16 cellular contexts compared by ENCODE assay signal in genomic region chr16:66953462-66954096, GRCh38. TPM values are rescaled to one million over a fixed set of nuclear protein-coding genes. Genes with fewer than 3 reads are reported as not detected.
DNase-seq lines count a peak whose midpoint lies in the region; ATAC-seq and TF ChIP-seq lines count a peak whose summit lies in the region.
"Had no signal": no experiment of that assay in that cellular context is flagged by ENCODE, and none has a peak within 500 bp of the region (broad histone marks: within the 10 kb centered on the region; RNA-seq: fewer than 3 reads in every experiment).

No MANE protein-coding gene starts in this region.

- peaks cover 5% of the 10 kb centered on the region for H3F3A ChIP-seq in SK-N-SH (replicated peaks; ENCODE audit: insufficient read depth)

- H3K9me2 ChIP-seq in SK-N-SH, result no peaks in the 10 kb centered on the region
- H3K9me2 ChIP-seq in hepatocyte (replicated peaks; ENCODE audit: insufficient read depth), result no peaks in the 10 kb centered on the region

- DNase-seq in MCF 10A (ENCODE audit: unreplicated experiment) (peak; percentile 69), breast epithelium (ENCODE audit: low spot score in 2 of 2) (no peak), SK-N-SH (no peak), hepatocyte (ENCODE audit: low spot score) (peak; percentile 72), transverse colon (peak; percentile 83), tibial artery (no peak), BE2C (no peak)
- DNase-seq: GOT3, spleen had no signal

- H3K79me2 ChIP-seq in SK-N-SH (ENCODE audit: insufficient read depth) (no peaks in the 10 kb centered on the region), hepatocyte (no peaks in the 10 kb centered on the region)

- H3K27me3 Mint-ChIP-seq in MCF 10A (ENCODE audit: insufficient read depth, unreplicated experiment), result no peaks in the 10 kb centered on the region

- no TSS peak for BruUV-seq in MCF 10A (replicated peaks; lab: Mats Ljungman, UMichigan)

- H3K36me3 Mint-ChIP-seq in MCF 10A (ENCODE audit: insufficient read depth, unreplicated experiment), result no peaks in the 10 kb centered on the region

- peak overlapping the region; percentile 70 for H3K27ac Mint-ChIP-seq in MCF 10A (ENCODE audit: low read depth, unreplicated experiment)
- H3K27ac Mint-ChIP-seq: activated CD4-positive, alpha-beta T cell treated with anti-CD3 and anti-CD28 coated beads, Interleukin-2, amount 10 ng/mL, durations not matched to agents 24 days and 14 days; effector memory CD8-positive, alpha-beta T cell had no signal

- peaks cover 0 to 8% of the 10 kb centered on the region in 2 donors for H3K27me3 ChIP-seq in breast epithelium
- H3K27me3 ChIP-seq in SK-N-SH (ENCODE audit: insufficient read depth), result no peaks in the 10 kb centered on the region
- peaks cover 8% of the 10 kb centered on the region for H3K27me3 ChIP-seq in hepatocyte
- peaks cover 13% of the 10 kb centered on the region for H3K27me3 ChIP-seq in transverse colon
- peaks cover 0 to 5% of the 10 kb centered on the region in 2 donors for H3K27me3 ChIP-seq in tibial artery
- H3K27me3 ChIP-seq in BE2C, result no peaks in the 10 kb centered on the region

- no peak overlapping the region for H3K27ac ChIP-seq in breast epithelium
- no peak overlapping the region for H3K27ac ChIP-seq in SK-N-SH (ENCODE audit: low read depth in 2 of 2, low read length in 1 of 2)
- peak overlapping the region; percentile 95 for H3K27ac ChIP-seq in hepatocyte
- peak overlapping the region; percentile 71 to 83 (median 80) for H3K27ac ChIP-seq in transverse colon
- H3K27ac ChIP-seq in tibial artery, result no peak overlapping the region
- H3K27ac ChIP-seq: left ventricle myocardium inferior, spleen had no signal

- TF ChIP-seq EP300 in SK-N-SH (IDR thresholded peaks at IDR 0.05; ENCODE audit: borderline replicate concordance in 1 of 2, low read depth in 1 of 2, low read length in 1 of 2), result no peak
- no peak for TF ChIP-seq EP300 in transverse colon (IDR thresholded peaks at IDR 0.05; ENCODE audit: low read depth)

- H3K36me3 ChIP-seq in breast epithelium (no peaks in the 10 kb centered on the region), SK-N-SH (replicated peaks in 1 of 2; ENCODE audit: control insufficient read depth in 1 of 2, insufficient read depth in 2 of 2, low read length in 1 of 2) (no peaks in the 10 kb centered on the region), hepatocyte (replicated peaks; ENCODE audit: insufficient read depth, low read depth) (no peaks in the 10 kb centered on the region), transverse colon (no peaks in the 10 kb centered on the region), tibial artery (no peaks in the 10 kb centered on the region), BE2C (no peaks in the 10 kb centered on the region)
- H3K36me3 ChIP-seq: left ventricle myocardium inferior, spleen had no signal

- CTCF ChIA-PET in MCF 10A (lab: Yijun Ruan, JAX), result interaction anchor here (0.5 to 3.5 kb wide), 23 partner anchors 8 to 560 kb away, joined by 3 to 37 read pairs (median 4); partner anchors contain the start of genes CES3 and ELMO3
- CTCF ChIA-PET in SK-N-SH (lab: Yijun Ruan, JAX), result interaction anchor here (0.5 to 6.2 kb wide), 55 partner anchors 7 to 329 kb away, joined by 3 to 81 read pairs (median 5); partner anchors contain the start of genes B3GNT9, CES3, CIAO2B and FBXL8

- no peak for ATAC-seq in GM18861 (IDR thresholded peaks at IDR 0.05; ENCODE audit: unreplicated experiment)

- H3K4me3 ChIP-seq in breast epithelium (no peak overlapping the region), SK-N-SH (ENCODE audit: low read depth in 2 of 2, low read length in 1 of 2) (no peak overlapping the region; a peak in 1 of 4 replicates), hepatocyte (no peak overlapping the region), transverse colon (peak overlapping the region in 1 of 4 donors; percentile 8), tibial artery (no peak overlapping the region), BE2C (ENCODE audit: low read depth, low read length) (no peak overlapping the region)
- H3K4me3 ChIP-seq: left ventricle myocardium inferior, spleen had no signal

- H2AFZ ChIP-seq in SK-N-SH (ENCODE audit: low read depth) (peak overlapping the region; percentile 75), hepatocyte (no peak overlapping the region)

- 51% methylated on average over 8 of the region's 10 CpGs for WGBS in SK-N-SH (ENCODE audit: low lambda C conversion rate)
- 69% methylated on average over 10 of the region's 10 CpGs for WGBS in hepatocyte (ENCODE audit: low lambda C conversion rate, missing lambda C conversion rate)
- WGBS in transverse colon (ENCODE audit: low coverage in 1 of 2), 2 donors, result 49 to 55% methylated on average over 4 to 10 of the region's 10 CpGs

- H3K4me2 ChIP-seq in SK-N-SH (no peak overlapping the region), hepatocyte (peak overlapping the region; percentile 49)

- peak overlapping the region; percentile 51 for H3K4me3 Mint-ChIP-seq in MCF 10A (ENCODE audit: unreplicated experiment)
- H3K4me3 Mint-ChIP-seq: activated CD4-positive, alpha-beta T cell treated with anti-CD3 and anti-CD28 coated beads, Interleukin-2, amount 10 ng/mL, durations not matched to agents 24 days and 14 days; activated T-cell treated with anti-CD3 and anti-CD28 coated beads, Interleukin-2, amount 50 U/mL, for 72 hours; effector memory CD8-positive, alpha-beta T cell had no signal

- no peaks in the 10 kb centered on the region for H3K4me1 ChIP-seq in breast epithelium
- H3K4me1 ChIP-seq in SK-N-SH (ENCODE audit: control insufficient read depth in 1 of 2, insufficient read depth in 2 of 2, low read depth in 1 of 2, low read length in 1 of 2), result no peaks in the 10 kb centered on the region; a peak in 1 of 4 replicates
- H3K4me1 ChIP-seq in hepatocyte (ENCODE audit: insufficient read depth), result peaks cover 38% of the 10 kb centered on the region
- H3K4me1 ChIP-seq in transverse colon, result peaks cover 5 to 62% (median 34%) of the 10 kb centered on the region in 4 donors
- peaks cover 0 to 8% (median 6%) of the 10 kb centered on the region in 4 donors for H3K4me1 ChIP-seq in tibial artery
- no peaks in the 10 kb centered on the region for H3K4me1 ChIP-seq in BE2C

- TF ChIP-seq CTCF in MCF 10A (IDR thresholded peaks at IDR 0.05; ENCODE audit: unreplicated experiment) (no peak), breast epithelium (IDR thresholded peaks at IDR 0.05) (no peak), SK-N-SH (IDR thresholded peaks at IDR 0.05) (no peak), hepatocyte (IDR thresholded peaks at IDR 0.05; ENCODE audit: poor library complexity) (no peak), transverse colon (IDR thresholded peaks at IDR 0.05) (no peak), tibial artery (IDR thresholded peaks at IDR 0.05) (no peak), BE2C (IDR thresholded peaks at IDR 0.05; ENCODE audit: low read depth, low read length) (no peak)

- intact Hi-C loops in MCF 10A (cut with micrococcal nuclease) (loop anchor here (1.0 to 10.0 kb wide), 4 partner anchors 24 to 232 kb away; no protein-coding TSS in a partner anchor), breast epithelium (cut with DNase I; ENCODE audit: low total_unique reads) (no loop called here), transverse colon (cut with DNase I; ENCODE audit: low total_unique reads) (no loop called here), tibial artery (cut with DNase I; ENCODE audit: low total_unique reads) (no loop called here)

- TF ChIP-seq POLR2A in breast epithelium (IDR thresholded peaks at IDR 0.05) (no peak), transverse colon (IDR thresholded peaks at IDR 0.05) (peak; percentile 60)

- POLR2A ChIA-PET in MCF 10A (lab: Yijun Ruan, JAX) (interaction anchor here (0.6 to 3.1 kb wide), 7 partner anchors 43 to 254 kb away, joined by 3 to 10 read pairs (median 4); partner anchors contain the start of genes FBXL8 and TRADD), SK-N-SH (lab: Yijun Ruan, JAX) (no interaction called here)

- H3K9me3 ChIP-seq in breast epithelium (no peaks in the 10 kb centered on the region), SK-N-SH (no peaks in the 10 kb centered on the region; the same call in 1 of the 2 replicates), hepatocyte (ENCODE audit: low read depth) (no peaks in the 10 kb centered on the region), transverse colon (no peaks in the 10 kb centered on the region), tibial artery (no peaks in the 10 kb centered on the region), BE2C (no peaks in the 10 kb centered on the region)

- in situ Hi-C loops in transverse colon (cut with MboI; ENCODE audit: low pct_ligation_motif_present in 1 of 4, low pct_unique_long_range_greater_than_20kb in 1 of 4, low sequenced_read_pairs in 3 of 4), result loop anchor here in 2 of 4 donors (25.0 kb wide), 2 partner anchors 209 to 434 kb away; partner anchors contain the start of genes B3GNT9 (in 1 of the 2), FBXL8 (in 1 of the 2), HSF4 (in 1 of the 2) and NOL3 (in 1 of the 2)

- no peak for TF ChIP-seq RAD21 in SK-N-SH (IDR thresholded peaks at IDR 0.05; ENCODE audit: low read length)

- H4K20me1 ChIP-seq in SK-N-SH (ENCODE audit: insufficient read depth), result no peaks in the 10 kb centered on the region
- no peaks in the 10 kb centered on the region for H4K20me1 ChIP-seq in hepatocyte (ENCODE audit: insufficient read depth, poor library complexity, severe bottlenecking)

- no peaks in the 10 kb centered on the region for H3K9me3 Mint-ChIP-seq in MCF 10A (ENCODE audit: unreplicated experiment)
- H3K9me3 Mint-ChIP-seq: activated CD4-positive, alpha-beta T cell treated with anti-CD3 and anti-CD28 coated beads, Interleukin-2, amount 10 ng/mL, durations not matched to agents 24 days and 14 days; effector memory CD8-positive, alpha-beta T cell had no signal

- peaks cover 18% of the 10 kb centered on the region for H3K4me1 Mint-ChIP-seq in MCF 10A (ENCODE audit: insufficient read depth, unreplicated experiment)

- H3K9ac ChIP-seq in SK-N-SH, result no peak overlapping the region

RNA-seq across cellular contexts. Expression of gene CES3, which starts 7.5 kb away (rescaled TPM):
- total RNA-seq in MCF 10A (2022), result 0.52 and 0.65 TPM in 2 replicates
- 1 to 10 TPM in 2 of 3 donors, under 1 TPM in 1; 0.29 to 5.9 (median 2.1) TPM for total RNA-seq in breast epithelium
- 1.4 and 1.8 TPM in 2 replicates for polyA plus RNA-seq in SK-N-SH (2012; rRNA removed)
- polyA plus RNA-seq in SK-N-SH (2012; cell fraction: cytosol; rRNA removed), result 0.32 and 0.37 TPM in 2 replicates
- polyA plus RNA-seq in SK-N-SH (2012; cell fraction: nucleus; rRNA removed), result 12.0 and 13.8 TPM in 2 replicates
- total RNA-seq in hepatocyte, result 1.2 and 1.7 TPM in 2 replicates
- polyA plus RNA-seq in hepatocyte, result 3.4 and 3.8 TPM in 2 replicates
- total RNA-seq in transverse colon, result 100 to 1,000 TPM; 247 to 616 (median 291) TPM
- polyA plus RNA-seq in BE2C (2012; ENCODE audit: insufficient read depth, insufficient read length, low read depth), result 9.2 TPM
- total RNA-seq: urinary bladder had no signal

RNA-seq across cellular contexts. Expression of gene CES2, which starts 18.3 kb away (rescaled TPM):
- total RNA-seq in MCF 10A (2022), result 65.7 and 68.7 TPM in 2 replicates
- total RNA-seq in breast epithelium, result 10 to 100 TPM; 25.9 to 33.1 (median 31.9) TPM
- polyA plus RNA-seq in SK-N-SH (2012; rRNA removed), result 33.1 and 37.8 TPM in 2 replicates
- polyA plus RNA-seq in SK-N-SH (2012; cell fraction: cytosol; rRNA removed), result 17.4 and 23.3 TPM in 2 replicates
- polyA plus RNA-seq in SK-N-SH (2012; cell fraction: nucleus; rRNA removed), result 49.6 and 54.5 TPM in 2 replicates
- total RNA-seq in hepatocyte, result 52.6 and 52.8 TPM in 2 replicates
- polyA plus RNA-seq in hepatocyte, result 67.7 and 72.8 TPM in 2 replicates
- total RNA-seq in transverse colon, result 1,000 to 10,000 TPM in 2 of 4 donors, 100 to 1,000 TPM in 2; 462 to 1,338 (median 921) TPM
- 49.5 TPM for polyA plus RNA-seq in BE2C (2012; ENCODE audit: insufficient read depth, insufficient read length, low read depth)

RNA-seq across cellular contexts. Expression of gene CIAO2B, which starts 19.4 kb away (rescaled TPM):
- total RNA-seq in MCF 10A (2022), result 133 and 159 TPM in 2 replicates
- 10 to 100 TPM; 45.7 to 77.3 (median 65.4) TPM for total RNA-seq in breast epithelium
- polyA plus RNA-seq in SK-N-SH (2012; rRNA removed), result 577 and 665 TPM in 2 replicates
- polyA plus RNA-seq in SK-N-SH (2012; cell fraction: cytosol; rRNA removed), result 393 and 468 TPM in 2 replicates
- 306 and 310 TPM in 2 replicates for polyA plus RNA-seq in SK-N-SH (2012; cell fraction: nucleus; rRNA removed)
- 106 and 131 TPM in 2 replicates for total RNA-seq in hepatocyte
- polyA plus RNA-seq in hepatocyte, result 147 and 154 TPM in 2 replicates
- 10 to 100 TPM; 15.3 to 93.8 (median 51.6) TPM for total RNA-seq in transverse colon
- polyA plus RNA-seq in BE2C (2012; ENCODE audit: insufficient read depth, insufficient read length, low read depth), result 878 TPM

RNA-seq across cellular contexts. Expression of gene RRAD, which starts 28.2 kb away (rescaled TPM):
- total RNA-seq in MCF 10A (2022) (0.29 TPM in 1 of 2 replicates, not detected in the other), breast epithelium (10 to 100 TPM in 1 of 3 donors, 1 to 10 TPM in 2; 7.7 to 11.1 (median 8.0) TPM), hepatocyte (8.2 and 8.8 TPM in 2 replicates), transverse colon (10 to 100 TPM in 1 of 4 donors, 1 to 10 TPM in 2, not detected in 1; 3.5 to 15.3 (median 4.2) TPM)
- polyA plus RNA-seq in SK-N-SH (2012; rRNA removed) (9.3 and 11.7 TPM in 2 replicates), hepatocyte (16.3 and 27.6 TPM in 2 replicates)
- 3.5 and 5.2 TPM in 2 replicates for polyA plus RNA-seq in SK-N-SH (2012; cell fraction: cytosol; rRNA removed)
- polyA plus RNA-seq in SK-N-SH (2012; cell fraction: nucleus; rRNA removed), result 16.5 and 22.1 TPM in 2 replicates
- polyA plus RNA-seq in BE2C (2012; ENCODE audit: insufficient read depth, insufficient read length, low read depth), result 15.8 TPM
- total RNA-seq: SK-MEL-5 had no signal

RNA-seq across cellular contexts. Expression of gene CES4A, which starts 34.8 kb away (rescaled TPM):
- total RNA-seq in MCF 10A (2022), result 5.1 and 6.6 TPM in 2 replicates
- total RNA-seq in breast epithelium, result 10 to 100 TPM in 2 of 3 donors, 1 to 10 TPM in 1; 9.0 to 19.6 (median 11.1) TPM
- polyA plus RNA-seq in SK-N-SH (2012; rRNA removed), result 7.3 and 13.2 TPM in 2 replicates
- 1.8 and 2.6 TPM in 2 replicates for polyA plus RNA-seq in SK-N-SH (2012; cell fraction: cytosol; rRNA removed)
- 86.2 and 87.9 TPM in 2 replicates for polyA plus RNA-seq in SK-N-SH (2012; cell fraction: nucleus; rRNA removed)
- 7.2 and 12.3 TPM in 2 replicates for total RNA-seq in hepatocyte
- polyA plus RNA-seq in hepatocyte, result 11.8 and 17.9 TPM in 2 replicates
- total RNA-seq in transverse colon, result 10 to 100 TPM in 3 of 4 donors, 1 to 10 TPM in 1; 9.7 to 24.7 (median 15.7) TPM
- not detected for polyA plus RNA-seq in BE2C (2012; ENCODE audit: insufficient read depth, insufficient read length, low read depth)
- total RNA-seq: SK-MEL-5 had no signal

Comparison
In these comparisons a context has a peak if more than half of its experiments do, and no peak if none do; other contexts are left out.
1. DNase-seq: peak in MCF 10A (single experiment), hepatocyte (single experiment) and transverse colon (single experiment); none in breast epithelium (0 of 2), SK-N-SH (single experiment), tibial artery (0 of 2) and BE2C (single experiment).
2. H3K27ac ChIP-seq: peak in hepatocyte (single experiment) and transverse colon (4 of 4); none in breast epithelium (0 of 2), SK-N-SH (0 of 2) and tibial artery (0 of 2).
3. RNA of gene CES3, which starts 7.5 kb away (total RNA-seq): 247 to 616 TPM in transverse colon; 0.29 to 5.9 TPM in breast epithelium, 1.2 to 1.7 TPM in hepatocyte and 0.52 to 0.65 TPM in MCF 10A; every median in the first group is over 10 times any median in the second.